ENCODE assay signal across 21 cellular contexts in genomic region chr2:45388541-45389100, GRCh38.
DNase-seq lines count a peak whose midpoint lies in the region; ATAC-seq, FAIRE-seq and TF ChIP-seq lines count a peak whose summit lies in the region.
"Had no signal": no experiment of that assay in that cellular context is flagged by ENCODE, and none has a peak within 500 bp of the region (broad histone marks: within the 10 kb centered on the region; RNA-seq: fewer than 3 reads in every experiment).

No MANE protein-coding gene starts in this region.

- intact Hi-C loops in left colon (cut with DNase I, micrococcal nuclease), result no loop called here

- ATAC-seq in left colon (peak; percentile 68), GM21737 (IDR thresholded peaks at IDR 0.05; ENCODE audit: unreplicated experiment) (no peak)

- no peak for TF ChIP-seq CTCF in 22Rv1 (IDR thresholded peaks at IDR 0.05)

- FAIRE-seq in TTC549 (lab: Jason Lieb, UNC), result peak; percentile 15
- FAIRE-seq: D721Med, G401.6, GM12892, GM19239 had no signal

- H3K27me3 ChIP-seq in MG63, result no peaks in the 10 kb centered on the region

- H3K4me3 ChIP-seq in MG63, result no peak overlapping the region
- H3K4me3 ChIP-seq: GM23248 had no signal

- DNase-seq in HT-29 (ENCODE audit: low spot score) (peak; percentile 43), left colon (no peak), glomerular visceral epithelial cell (ENCODE audit: extremely low spot score) (no peak), MG63 (no peak), NCI-H2171 treated with DMSO at 0.1 percent for 48 hours (lab: John Stamatoyannopoulos, UW) (no peak)
- DNase-seq: 8988T; CD4-positive, alpha-beta memory T cell; COR-L47; DMS153; DMS79 treated with DMSO at 0.1 percent for 48 hours; EL; GM23248; H7 had no signal

- H3K36me3 ChIP-seq in MG63, result peaks cover 16% of the 10 kb centered on the region

- H3K9me3 ChIP-seq in MG63, result no peaks in the 10 kb centered on the region

- H3K27ac ChIP-seq in 22Rv1, result peak overlapping the region; percentile 40
- H3K27ac ChIP-seq: C4-2B, GM23248 had no signal
